In genomic region chr20:32790751-32791057, GRCh38 we compare ENCODE assay signal across 14 cellular contexts. TPM values are rescaled to one million over a fixed set of nuclear protein-coding genes. Genes with fewer than 3 reads are reported as not detected.
DNase-seq lines count a peak whose midpoint lies in the region; ATAC-seq and TF ChIP-seq lines count a peak whose summit lies in the region.
"Had no signal": no experiment of that assay in that cellular context is flagged by ENCODE, and none has a peak within 500 bp of the region (broad histone marks: within the 10 kb centered on the region; RNA-seq: fewer than 3 reads in every experiment).

No MANE protein-coding gene starts in this region.

- peaks cover 100% of the 10 kb centered on the region for H3K36me3 ChIP-seq in HUES6 (ENCODE audit: control insufficient read depth, insufficient read depth, low read length)
- H3K36me3 ChIP-seq in naive thymus-derived CD4-positive, alpha-beta T cell (ENCODE audit: control insufficient read depth in 2 of 3, insufficient read depth in 3 of 3, low read length in 3 of 3): no peaks in the 10 kb centered on the region
- H3K36me3 ChIP-seq in lower lobe of right lung: no peaks in the 10 kb centered on the region

- H3K27ac Mint-ChIP-seq in CD4-positive, alpha-beta T cell: peak overlapping the region; percentile 94
- H3K27ac Mint-ChIP-seq in WTC11: peak overlapping the region; percentile 93
- H3K27ac Mint-ChIP-seq in naive thymus-derived CD4-positive, alpha-beta T cell: peak overlapping the region in 5 of 9 donors; percentile 32 to 92 (median 83)
- H3K27ac Mint-ChIP-seq: B cell had no signal

- no peak overlapping the region for H3K4me3 Mint-ChIP-seq in CD4-positive, alpha-beta T cell
- H3K4me3 Mint-ChIP-seq in WTC11: no peak overlapping the region
- no peak overlapping the region for H3K4me3 Mint-ChIP-seq in naive thymus-derived CD4-positive, alpha-beta T cell
- H3K4me3 Mint-ChIP-seq: B cell; CD14-positive monocyte; CD8-positive, alpha-beta memory T cell; IgD-negative memory B cell had no signal

- intact Hi-C loops in CD4-positive, alpha-beta T cell (cut with DNase I, micrococcal nuclease): loop anchor here (1.0 to 5.0 kb wide), 9 partner anchors 42 to 508 kb away; no protein-coding TSS in a partner anchor
- intact Hi-C loops in naive thymus-derived CD4-positive, alpha-beta T cell (cut with micrococcal nuclease): loop anchor here (1.0 to 5.0 kb wide), 14 partner anchors 29 to 509 kb away; partner anchors contain the start of gene MAPRE1 (in 1 of the 2)
- intact Hi-C loops in lower lobe of right lung (cut with DNase I): no loop called here

- no peak for TF ChIP-seq CTCF in CD4-positive, alpha-beta T cell (IDR thresholded peaks at IDR 0.05)
- no peak for TF ChIP-seq CTCF in WTC11 (IDR thresholded peaks at IDR 0.05)
- TF ChIP-seq CTCF in lower lobe of right lung (IDR thresholded peaks at IDR 0.05): no peak

- no peaks in the 10 kb centered on the region for H3K9me3 Mint-ChIP-seq in CD4-positive, alpha-beta T cell
- no peaks in the 10 kb centered on the region for H3K9me3 Mint-ChIP-seq in WTC11
- H3K9me3 Mint-ChIP-seq in naive thymus-derived CD4-positive, alpha-beta T cell: no peaks in the 10 kb centered on the region
- H3K9me3 Mint-ChIP-seq: CD14-positive monocyte; CD8-positive, alpha-beta memory T cell; IgD-negative memory B cell had no signal

- no peaks in the 10 kb centered on the region for H3K36me3 Mint-ChIP-seq in CD4-positive, alpha-beta T cell (ENCODE audit: low read depth)
- H3K36me3 Mint-ChIP-seq in WTC11: peaks cover 98% of the 10 kb centered on the region
- peaks cover 0 to 13% (median 0%) of the 10 kb centered on the region in 5 donors for H3K36me3 Mint-ChIP-seq in naive thymus-derived CD4-positive, alpha-beta T cell
- H3K36me3 Mint-ChIP-seq: CD8-positive, alpha-beta memory T cell; IgD-negative memory B cell had no signal

- no peaks in the 10 kb centered on the region for H3K27me3 ChIP-seq in CD4-positive, alpha-beta T cell (ENCODE audit: control insufficient read depth, insufficient read depth, low read length)
- H3K27me3 ChIP-seq in HUES6 (ENCODE audit: control insufficient read depth, insufficient read depth, low read length) (no peaks in the 10 kb centered on the region), lower lobe of right lung (ENCODE audit: low read depth) (no peaks in the 10 kb centered on the region)
- H3K27me3 ChIP-seq in naive thymus-derived CD4-positive, alpha-beta T cell (ENCODE audit: control insufficient read depth in 2 of 2, insufficient read depth in 2 of 2, low read length in 2 of 2): no peaks in the 10 kb centered on the region

- H3K4me1 Mint-ChIP-seq in CD4-positive, alpha-beta T cell (ENCODE audit: low read depth): peaks cover 49% of the 10 kb centered on the region
- H3K4me1 Mint-ChIP-seq in WTC11: peaks cover 30% of the 10 kb centered on the region
- H3K4me1 Mint-ChIP-seq in naive thymus-derived CD4-positive, alpha-beta T cell: peaks cover 19 to 53% (median 44%) of the 10 kb centered on the region in 7 donors

- H3K27me3 Mint-ChIP-seq in CD4-positive, alpha-beta T cell: no peaks in the 10 kb centered on the region
- no peaks in the 10 kb centered on the region for H3K27me3 Mint-ChIP-seq in WTC11 (ENCODE audit: low read depth)
- H3K27me3 Mint-ChIP-seq in naive thymus-derived CD4-positive, alpha-beta T cell: no peaks in the 10 kb centered on the region
- H3K27me3 Mint-ChIP-seq: B cell; CD8-positive, alpha-beta memory T cell; IgD-negative memory B cell had no signal

- ATAC-seq in CD4-positive, alpha-beta T cell (ENCODE audit: poor library complexity): no peak
- ATAC-seq in WTC11: no peak
- no peak for ATAC-seq in naive thymus-derived CD4-positive, alpha-beta T cell
- no peak for ATAC-seq in lower lobe of right lung
- ATAC-seq in HG03095 (IDR thresholded peaks at IDR 0.05; ENCODE audit: unreplicated experiment): no peak
- ATAC-seq in HG03097 (IDR thresholded peaks at IDR 0.05; ENCODE audit: low FRiP score, unreplicated experiment): no peak

- CTCF ChIA-PET in CD4-positive, alpha-beta T cell (lab: Charles Lee): interaction anchor here (0.6 to 3.6 kb wide), 19 partner anchors 8 to 501 kb away, joined by 3 to 15 read pairs (median 5); partner anchors contain the start of genes C20orf203, COMMD7 and MAPRE1
- CTCF ChIA-PET in WTC11 (lab: Charles Lee): interaction anchor here (0.6 to 4.2 kb wide), 29 partner anchors 8 to 432 kb away, joined by 3 to 91 read pairs (median 6); partner anchors contain the start of genes C20orf203, COMMD7, EFCAB8 and MAPRE1
- CTCF ChIA-PET in naive thymus-derived CD4-positive, alpha-beta T cell (lab: Charles Lee): interaction anchor here (0.6 to 1.6 kb wide), 13 partner anchors 14 to 501 kb away, joined by 3 to 8 read pairs (median 3); no protein-coding TSS in a partner anchor

- no peak overlapping the region for H3K27ac ChIP-seq in CD4-positive, alpha-beta T cell (ENCODE audit: low read depth, low read length)
- H3K27ac ChIP-seq in HUES6 (ENCODE audit: low read depth, low read length) (0 out of 2 replicates have a peak overlapping the region, but pooled peaks have one; percentile 8), lower lobe of right lung (no peak overlapping the region)
- H3K27ac ChIP-seq in naive thymus-derived CD4-positive, alpha-beta T cell (ENCODE audit: low read depth, low read length): no peak overlapping the region
- H3K27ac ChIP-seq: HL-60 had no signal

- POLR2A ChIA-PET in CD4-positive, alpha-beta T cell (lab: Charles Lee): interaction anchor here (1.2 to 1.5 kb wide), 2 partner anchors 29 to 43 kb away, joined by 5 to 6 read pairs; partner anchors contain the start of gene MAPRE1
- POLR2A ChIA-PET in WTC11 (lab: Charles Lee): interaction anchor here (0.6 to 1.1 kb wide), 4 partner anchors 8 to 206 kb away, joined by 3 to 7 read pairs (median 4); partner anchors contain the start of gene NOL4L
- POLR2A ChIA-PET in naive thymus-derived CD4-positive, alpha-beta T cell (lab: Charles Lee): interaction anchor here (1.2 kb wide), 1 partner anchor 29 kb away, joined by 4 read pairs; the partner anchor contains the start of gene MAPRE1

- no peak for DNase-seq in CD4-positive, alpha-beta T cell
- DNase-seq in WTC11 (ENCODE audit: low spot score) (no peak), lower lobe of right lung (no peak)
- DNase-seq in naive thymus-derived CD4-positive, alpha-beta T cell: no peak
- DNase-seq: GF-D8 had no signal

- no peak overlapping the region for H3K9ac ChIP-seq in HUES6 (ENCODE audit: low read length)

- no peak overlapping the region for H3K4me3 ChIP-seq in HUES6 (ENCODE audit: low read depth, low read length)
- H3K4me3 ChIP-seq in naive thymus-derived CD4-positive, alpha-beta T cell (ENCODE audit: low read length): no peak overlapping the region
- H3K4me3 ChIP-seq in lower lobe of right lung: no peak overlapping the region

- H3K9me3 ChIP-seq in CD4-positive, alpha-beta T cell (ENCODE audit: control insufficient read depth, low read length): no peaks in the 10 kb centered on the region
- H3K9me3 ChIP-seq in HUES6 (ENCODE audit: control insufficient read depth, insufficient read depth, low read depth, low read length) (no peaks in the 10 kb centered on the region), lower lobe of right lung (no peaks in the 10 kb centered on the region)
- H3K9me3 ChIP-seq in naive thymus-derived CD4-positive, alpha-beta T cell (ENCODE audit: control insufficient read depth in 2 of 3, low read length in 3 of 3): no peaks in the 10 kb centered on the region
- H3K9me3 ChIP-seq: Caco-2 had no signal

- H3K4me1 ChIP-seq in HUES6 (ENCODE audit: control insufficient read depth, insufficient read depth, low read length) (0 out of 2 replicates have a peak, but pooled peaks cover 8% of the 10 kb centered on the region), lower lobe of right lung (no peaks in the 10 kb centered on the region)
- peaks cover 3 to 40% of the 10 kb centered on the region in 2 donors for H3K4me1 ChIP-seq in naive thymus-derived CD4-positive, alpha-beta T cell (ENCODE audit: control insufficient read depth in 2 of 2, insufficient read depth in 2 of 2, low read length in 2 of 2)

TF ChIP-seq in WTC11, 78 proteins besides CTCF, POLR2A, EP300 and RAD21:
- TF ChIP-seq MLX (CRISPR knock-in tag; IDR thresholded peaks at IDR 0.05) (no peak), ZNF121 (CRISPR knock-in tag; IDR thresholded peaks at IDR 0.05) (peak; percentile 83)

RNA-seq across cellular contexts. Expression of gene DNMT3B, which starts 28.5 kb away (rescaled TPM):
- total RNA-seq in CD4-positive, alpha-beta T cell: under 1 TPM; 0.28 to 0.33 TPM
- total RNA-seq in WTC11 (2021) (638 to 682 TPM (median 641 TPM) in 3 replicates), lower lobe of right lung (1.1 TPM)
- total RNA-seq in naive thymus-derived CD4-positive, alpha-beta T cell: 1 to 10 TPM in 1 of 5 experiments, under 1 TPM in 4; 0.32 to 2.5 (median 0.66) TPM
- polyA plus RNA-seq in naive thymus-derived CD4-positive, alpha-beta T cell: under 1 TPM; 0.33 to 0.72 TPM
- polyA plus RNA-seq: IgD-negative memory B cell had no signal

RNA-seq across cellular contexts. Expression of gene MAPRE1, which starts 29.1 kb away (rescaled TPM):
- 100 to 1,000 TPM; 130 TPM for total RNA-seq in CD4-positive, alpha-beta T cell
- 154 to 159 TPM (median 155 TPM) in 3 replicates for total RNA-seq in WTC11 (2021)
- 100 to 1,000 TPM in 3 of 5 experiments, 10 to 100 TPM in 2; 83.0 to 118 (median 107) TPM for total RNA-seq in naive thymus-derived CD4-positive, alpha-beta T cell
- 100 to 1,000 TPM in 1 of 2 donors, 10 to 100 TPM in 1; 91.3 to 105 TPM for polyA plus RNA-seq in naive thymus-derived CD4-positive, alpha-beta T cell
- total RNA-seq in lower lobe of right lung: 82.8 TPM

RNA-seq across cellular contexts. Expression of gene COMMD7, which starts 47.4 kb away (rescaled TPM):
- total RNA-seq in CD4-positive, alpha-beta T cell: 10 to 100 TPM; 30.3 to 30.4 TPM
- total RNA-seq in WTC11 (2021) (41.8 to 42.4 TPM (median 42.3 TPM) in 3 replicates), lower lobe of right lung (39.8 TPM)
- 10 to 100 TPM; 31.5 to 66.3 (median 40.3) TPM for total RNA-seq in naive thymus-derived CD4-positive, alpha-beta T cell
- polyA plus RNA-seq in naive thymus-derived CD4-positive, alpha-beta T cell: 100 to 1,000 TPM; 141 TPM

Comparison
In these comparisons a context has a peak if more than half of its experiments do, and no peak if none do; other contexts are left out.
1. RNA of gene DNMT3B, which starts 28.5 kb away (total RNA-seq): 638 to 682 TPM in WTC11; 1.1 TPM in lower lobe of right lung (single experiment), 0.32 to 2.5 TPM in naive thymus-derived CD4-positive, alpha-beta T cell and 0.28 to 0.33 TPM in CD4-positive, alpha-beta T cell; every median in the first group is over 100 times any median in the second.
2. Peak in every context shown above with its lines, with median percentiles within 50 percentile points of each other: H3K27ac Mint-ChIP-seq.